In the genomic region with DNA sequence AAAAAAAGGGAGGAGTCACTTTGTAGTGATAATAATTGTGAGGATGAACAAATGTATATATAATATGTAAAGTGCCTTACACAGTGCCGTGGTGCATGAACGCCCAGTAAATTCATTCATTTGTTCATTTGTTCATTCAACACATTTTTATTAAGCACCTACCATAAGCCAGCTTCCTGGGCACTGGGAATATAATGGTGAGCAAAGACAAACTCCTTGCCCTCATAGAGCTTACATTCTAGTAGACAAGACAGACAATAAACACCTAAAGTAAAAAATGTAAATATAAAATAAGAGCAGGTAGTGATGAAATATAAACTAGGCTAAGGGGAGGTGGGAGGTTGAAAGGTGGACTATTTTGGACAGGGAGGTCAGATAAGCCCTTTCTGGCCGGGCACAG, we compare ENCODE assay signal across 19 cellular contexts. TPM values are rescaled to one million over a fixed set of nuclear protein-coding genes. Genes with fewer than 3 reads are reported as not detected.
DNase-seq lines count a peak whose midpoint lies in the region; ATAC-seq and TF ChIP-seq lines count a peak whose summit lies in the region.
"Had no signal": no experiment of that assay in that cellular context is flagged by ENCODE, and none has a peak within 500 bp of the region (broad histone marks: within the 10 kb centered on the region; RNA-seq: fewer than 3 reads in every experiment).

No MANE protein-coding gene starts in this region.

- H2BK15ac ChIP-seq in mesendoderm (replicated peaks; ENCODE audit: low read depth) = no peak overlapping the region

- peak overlapping the region; percentile 76 for H4K8ac ChIP-seq in mesendoderm (ENCODE audit: low read depth, low read length)

- H3K36me3 ChIP-seq in cardiac muscle cell (no peaks in the 10 kb centered on the region), SJSA1 (peaks cover 14% of the 10 kb centered on the region), mesendoderm (ENCODE audit: control insufficient read depth, insufficient read depth, low read length) (no peaks in the 10 kb centered on the region)
- H3K36me3 ChIP-seq: BLaER1 had no signal

- H3K9ac ChIP-seq in mesendoderm (ENCODE audit: low read length) = no peak overlapping the region
- H3K9ac ChIP-seq: BLaER1 had no signal

- no peak overlapping the region for H4K5ac ChIP-seq in mesendoderm (ENCODE audit: low read length)

- peaks cover 34% of the 10 kb centered on the region for H3K4me1 ChIP-seq in cardiac muscle cell (ENCODE audit: low read depth)
- peaks cover 6% of the 10 kb centered on the region for H3K4me1 ChIP-seq in right cardiac atrium (ENCODE audit: control insufficient read depth, insufficient read depth, low read length)
- H3K4me1 ChIP-seq in SJSA1 (replicated peaks) = peaks cover 87% of the 10 kb centered on the region
- H3K4me1 ChIP-seq in mesendoderm (ENCODE audit: control insufficient read depth, low read depth, low read length) = peaks cover 52% of the 10 kb centered on the region
- H3K4me1 ChIP-seq: Caco-2 had no signal

- no peak overlapping the region for H3K4me2 ChIP-seq in mesendoderm (ENCODE audit: low read length)
- H3K4me2 ChIP-seq: BLaER1 had no signal

- peaks cover 30% of the 10 kb centered on the region for H3K79me2 ChIP-seq in mesendoderm (ENCODE audit: control insufficient read depth, insufficient read depth, low read length)

- intact Hi-C loops in right cardiac atrium (cut with DNase I) = no loop called here

- no peak overlapping the region for H2AK5ac ChIP-seq in mesendoderm (ENCODE audit: low read length)

- peaks cover 19% of the 10 kb centered on the region for H3K79me1 ChIP-seq in mesendoderm (ENCODE audit: low read length)

- no peak overlapping the region for H2BK5ac ChIP-seq in mesendoderm (ENCODE audit: low read length)

- 96% methylated on average over 3 of the region's 3 CpGs for WGBS in right cardiac atrium
- no CpG with 5 or more reads among the region's 3 CpGs for WGBS in mesendoderm (ENCODE audit: extremely low coverage, insufficient coverage, low lambda C conversion rate)

- H3K23ac ChIP-seq in mesendoderm (ENCODE audit: low read length) = no peak overlapping the region

- no peak for TF ChIP-seq CTCF in cardiac muscle cell (IDR thresholded peaks at IDR 0.05; ENCODE audit: low read depth, low read length)

- H3K4ac ChIP-seq in mesendoderm (ENCODE audit: low read depth, low read length) = peak overlapping the region; percentile 81

- H3K9me3 ChIP-seq in cardiac muscle cell (ENCODE audit: low read depth) (no peaks in the 10 kb centered on the region), right cardiac atrium (ENCODE audit: control insufficient read depth, low read length) (no peaks in the 10 kb centered on the region), SJSA1 (replicated peaks) (no peaks in the 10 kb centered on the region)
- H3K9me3 ChIP-seq: BLaER1, Caco-2 had no signal

- H3K27me3 ChIP-seq in cardiac muscle cell (no peaks in the 10 kb centered on the region), right cardiac atrium (ENCODE audit: control insufficient read depth, insufficient read depth) (no peaks in the 10 kb centered on the region), SJSA1 (replicated peaks) (no peaks in the 10 kb centered on the region), mesendoderm (ENCODE audit: insufficient read depth, low read length, poor library complexity) (no peaks in the 10 kb centered on the region)
- H3K27me3 ChIP-seq: BLaER1 had no signal

- ATAC-seq in right cardiac atrium = no peak
- ATAC-seq in GM18873 (IDR thresholded peaks at IDR 0.05; ENCODE audit: low FRiP score, unreplicated experiment) = no peak
- ATAC-seq in HG03045 (IDR thresholded peaks at IDR 0.05; ENCODE audit: unreplicated experiment) = no peak
- no peak for ATAC-seq in HG02970 (IDR thresholded peaks at IDR 0.05; ENCODE audit: low FRiP score, unreplicated experiment)
- ATAC-seq: CD8-positive, alpha-beta T cell; GM12878 had no signal

- H2BK120ac ChIP-seq in mesendoderm (ENCODE audit: low read depth, low read length) = no peak overlapping the region

- H3K4me3 ChIP-seq in cardiac muscle cell = no peak overlapping the region
- no peak overlapping the region for H3K4me3 ChIP-seq in right cardiac atrium (ENCODE audit: low read length)
- H3K4me3 ChIP-seq in SJSA1 = no peak overlapping the region
- H3K4me3 ChIP-seq in mesendoderm (ENCODE audit: low read length) = no peak overlapping the region
- H3K4me3 ChIP-seq: BLaER1, GM12878 had no signal

- DNase-seq in cardiac muscle cell (ENCODE audit: low read depth in 1 of 2, low spot score in 1 of 2) (no peak), right cardiac atrium (no peak), SJSA1 (ENCODE audit: low read depth in 1 of 2, low spot score in 2 of 2) (no peak), mesendoderm (no peak), ureter (ENCODE audit: low spot score) (no peak)
- DNase-seq: Caco-2; CD4-positive, CD25-positive, alpha-beta regulatory T cell; CD8-positive, alpha-beta T cell; DMS79; GDM1; GOT3 had no signal

- peak overlapping the region; percentile 21 for H3K18ac ChIP-seq in mesendoderm (ENCODE audit: low read length)

- H3K27ac ChIP-seq in cardiac muscle cell = peak overlapping the region; percentile 49
- no peak overlapping the region for H3K27ac ChIP-seq in right cardiac atrium (ENCODE audit: low read length)
- H3K27ac ChIP-seq in SJSA1 = peak overlapping the region; percentile 62; the same call in 1 of the 2 replicates
- no peak overlapping the region for H3K27ac ChIP-seq in mesendoderm (ENCODE audit: low read depth, low read length)
- H3K27ac ChIP-seq: 22Rv1, BLaER1, C4-2B had no signal

- H3K56ac ChIP-seq in mesendoderm (ENCODE audit: low read length) = no peak overlapping the region

RNA-seq across cellular contexts. Expression of a gene that starts 32.0 kb away (rescaled TPM):
- total RNA-seq in cardiac muscle cell (10.0 and 11.0 TPM in 2 replicates), right cardiac atrium (10 to 100 TPM in 2 of 4 donors, 1 to 10 TPM in 2; 8.3 to 18.3 (median 11.7) TPM), ureter (16.7 TPM)
- polyA plus RNA-seq in cardiac muscle cell (4.4 and 7.3 TPM in 2 replicates), right cardiac atrium (8.1 TPM)
- 40.5 and 44.5 TPM in 2 replicates for total RNA-seq in SJSA1 (2014; rRNA removed; shearing (Covaris generic))
- polyA plus RNA-seq in mesendoderm (2013, experiment 1 of 2) = 72.5 TPM
- 71.1 TPM for polyA plus RNA-seq in mesendoderm (2013, experiment 2 of 2)
- total RNA-seq: B cell had no signal
- polyA plus RNA-seq: CD4-positive, CD25-positive, alpha-beta regulatory T cell had no signal

Comparison
In these comparisons a context has a peak if more than half of its experiments do, and no peak if none do; other contexts are left out.
1. H3K27ac ChIP-seq: peak in cardiac muscle cell (single experiment) and SJSA1 (single experiment); none in right cardiac atrium (single experiment) and mesendoderm (single experiment).